ENCODE assay signal across 20 cellular contexts in the genomic region with DNA sequence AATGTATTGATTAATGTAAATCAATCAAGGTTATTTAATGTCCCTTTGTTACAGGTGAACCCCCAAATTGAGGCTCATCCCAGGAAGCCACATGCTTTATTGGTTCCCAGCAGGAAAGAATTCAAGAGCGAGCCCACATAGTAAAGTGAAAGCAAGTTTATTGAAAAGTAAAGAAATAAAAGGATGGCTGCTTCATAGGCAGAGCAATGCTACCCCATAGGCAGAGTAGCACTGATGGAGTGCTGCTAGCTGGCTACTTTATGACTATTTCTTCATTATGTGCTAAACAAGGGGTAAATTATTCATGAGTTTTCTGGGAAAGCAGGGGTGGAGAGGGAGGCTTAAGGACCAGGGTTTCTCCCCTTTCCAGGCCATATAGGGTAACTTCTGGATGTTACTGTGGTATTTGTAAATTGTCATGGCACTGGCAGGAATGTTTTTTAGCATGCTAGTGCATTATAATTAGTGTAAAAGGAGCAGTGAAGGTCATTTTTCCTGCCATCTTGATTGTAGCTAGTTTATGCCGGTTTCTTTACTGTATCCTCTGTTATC.
DNase-seq lines count a peak whose midpoint lies in the region.
"Had no signal": no experiment of that assay in that cellular context is flagged by ENCODE, and none has a peak within 500 bp of the region (broad histone marks: within the 10 kb centered on the region; RNA-seq: fewer than 3 reads in every experiment).

No MANE protein-coding gene starts in this region.

- no peaks in the 10 kb centered on the region for H4K20me1 ChIP-seq in GM23248 (ENCODE audit: insufficient read depth)

- H3K4ac ChIP-seq in mesendoderm (ENCODE audit: low read depth, low read length), result no peak overlapping the region

- H3K9ac ChIP-seq in GM23248 (no peak overlapping the region), mesendoderm (ENCODE audit: low read length) (no peak overlapping the region)

- H3K79me2 ChIP-seq in GM23248 (ENCODE audit: insufficient read depth), result no peaks in the 10 kb centered on the region
- H3K79me2 ChIP-seq in mesendoderm (ENCODE audit: control insufficient read depth, insufficient read depth, low read length), result no peaks in the 10 kb centered on the region

- 43 to 50% methylated on average over 2 of the region's 2 CpGs for WGBS in GM23248 (ENCODE audit: low coverage in 1 of 2, low lambda C conversion rate in 2 of 2, missing lambda C conversion rate in 2 of 2), 2 experiments
- WGBS in mesendoderm (ENCODE audit: extremely low coverage, insufficient coverage, low lambda C conversion rate), result no CpG with 5 or more reads among the region's 2 CpGs

- in situ Hi-C loops in GM23248 (cut with MboI), result no loop called here

- H3K4me2 ChIP-seq in GM23248 (ENCODE audit: unreplicated experiment) (peak overlapping the region; percentile 20), mesendoderm (ENCODE audit: low read length) (no peak overlapping the region)

- no peak overlapping the region for H3K23ac ChIP-seq in mesendoderm (ENCODE audit: low read length)

- no peaks in the 10 kb centered on the region for H3K9me3 ChIP-seq in GM23248 (ENCODE audit: low read depth)
- H3K9me3 ChIP-seq: Peyer's patch had no signal

- peak overlapping the region; percentile 68 for H3K18ac ChIP-seq in mesendoderm (ENCODE audit: low read length)

- peaks cover 9% of the 10 kb centered on the region; the same call in 1 of the 2 replicates for H3F3A ChIP-seq in GM23248 (ENCODE audit: insufficient read depth)

- no peak overlapping the region for H3K56ac ChIP-seq in mesendoderm (ENCODE audit: low read length)

- no peak overlapping the region for H2BK120ac ChIP-seq in mesendoderm (ENCODE audit: low read depth, low read length)

- no peak overlapping the region for H2BK15ac ChIP-seq in mesendoderm (replicated peaks; ENCODE audit: low read depth)

- H3K27me3 ChIP-seq in GM23248 (replicated peaks; ENCODE audit: insufficient read depth) (no peaks in the 10 kb centered on the region), mesendoderm (ENCODE audit: insufficient read depth, low read length, poor library complexity) (no peaks in the 10 kb centered on the region)
- H3K27me3 ChIP-seq: Peyer's patch had no signal

- H4K8ac ChIP-seq in mesendoderm (ENCODE audit: low read depth, low read length), result no peak overlapping the region

- H3K4me3 ChIP-seq in GM23248, result no peak overlapping the region
- no peak overlapping the region for H3K4me3 ChIP-seq in mesendoderm (ENCODE audit: low read length)
- H3K4me3 ChIP-seq: Peyer's patch had no signal

- H3K4me1 ChIP-seq in GM23248 (ENCODE audit: insufficient read depth) (peaks cover 23% of the 10 kb centered on the region; the same call in 1 of the 2 replicates), mesendoderm (ENCODE audit: control insufficient read depth, low read depth, low read length) (peaks cover 2% of the 10 kb centered on the region)
- H3K4me1 ChIP-seq: Peyer's patch had no signal

- peak; percentile 8 for DNase-seq in GM23248
- peak; percentile 2 for DNase-seq in M059J (ENCODE audit: low read depth)
- peak; percentile 13 for DNase-seq in astrocyte of the hippocampus (ENCODE audit: low read depth, low spot score)
- DNase-seq in mesendoderm, result peak; percentile 50
- no peak for DNase-seq in NOMO-1 treated with dmso at 0.1 percent for 144 hours (lab: John Stamatoyannopoulos, UW; ENCODE audit: unreplicated experiment)
- no peak for DNase-seq in mesenteric fat pad (ENCODE audit: low spot score)
- no peak for DNase-seq in putamen (ENCODE audit: low spot score)
- no peak for DNase-seq in globus pallidus (ENCODE audit: low spot score)
- DNase-seq: CD8-positive, alpha-beta T cell; EL; H7; KG1; NCI-H1105 treated with DMSO at 0.1 percent for 48 hours; NCI-H187; NCI-H2171; NCI-H446 treated with DMSO at 0.1 percent for 48 hours; NCI-H748 treated with DMSO at 0.1 percent for 48 hours; Peyer's patch; SHP77 treated with DMSO at 0.1 percent for 48 hours; SW 1271 had no signal

- no peak overlapping the region for H2BK5ac ChIP-seq in mesendoderm (ENCODE audit: low read length)

- no peak overlapping the region for H4K5ac ChIP-seq in mesendoderm (ENCODE audit: low read length)

- no peaks in the 10 kb centered on the region for H3K79me1 ChIP-seq in mesendoderm (ENCODE audit: low read length)

- no peak overlapping the region for H2AK5ac ChIP-seq in mesendoderm (ENCODE audit: low read length)

- no peaks in the 10 kb centered on the region for H3K9me2 ChIP-seq in GM23248 (ENCODE audit: insufficient read depth)

- no peak overlapping the region for H3K27ac ChIP-seq in GM23248
- no peak overlapping the region for H3K27ac ChIP-seq in mesendoderm (ENCODE audit: low read depth, low read length)
- H3K27ac ChIP-seq: Peyer's patch had no signal

- H3K36me3 ChIP-seq in GM23248 (ENCODE audit: low read depth) (no peaks in the 10 kb centered on the region), mesendoderm (ENCODE audit: control insufficient read depth, insufficient read depth, low read length) (no peaks in the 10 kb centered on the region)
- H3K36me3 ChIP-seq: Peyer's patch had no signal

- H2AFZ ChIP-seq in GM23248, result peak overlapping the region; percentile 77

Comparison
In these comparisons a context has a peak if more than half of its experiments do, and no peak if none do; other contexts are left out.
1. DNase-seq: peak in GM23248 (single experiment), M059J (single experiment), astrocyte of the hippocampus (single experiment) and mesendoderm (single experiment); none in NOMO-1 treated with dmso at 0.1 percent for 144 hours (single experiment), mesenteric fat pad (single experiment), putamen (single experiment) and globus pallidus (single experiment).